In genomic region chr7:92478095-92478494, GRCh38 we compare ENCODE assay signal across 1 cellular context.
A peak's percentile ranks its signal among the peaks of the same experiment; 100 is the strongest.
TF ChIP-seq lines count a peak whose summit lies in the region.

No MANE protein-coding gene starts in this region.

TF ChIP-seq in K562, 482 proteins besides CTCF, POLR2A, EP300 and RAD21:
- TF ChIP-seq RCOR1 (IDR thresholded peaks at IDR 0.05; ENCODE audit: borderline replicate concordance in 1 of 2, low read depth in 2 of 2, low read length in 2 of 2), result no peak
- TF ChIP-seq POLR2G (IDR thresholded peaks at IDR 0.05; ENCODE audit: low read depth, low read length), result no peak
- no peak for TF ChIP-seq GABPB2 (CRISPR knock-in tag; conservative IDR thresholded peaks at IDR 0.05)
- no peak for TF ChIP-seq ZBTB8A (IDR thresholded peaks at IDR 0.05; ENCODE audit: partially characterized antibody)
- TF ChIP-seq PHF21A (IDR thresholded peaks at IDR 0.05; ENCODE audit: borderline replicate concordance, low read depth), result no peak
- no peak for TF ChIP-seq SLC30A9 (CRISPR knock-in tag; IDR thresholded peaks at IDR 0.05)
- no peak for TF ChIP-seq ZNF274 (IDR thresholded peaks at IDR 0.05; ENCODE audit: borderline replicate concordance, low read depth, low read length)
- TF ChIP-seq TOE1 (IDR thresholded peaks at IDR 0.05; ENCODE audit: borderline replicate concordance), result 0 out of 2 replicates have a peak, but pooled peaks have one; percentile 40
- TF ChIP-seq TOE1 (CRISPR knock-in tag; IDR thresholded peaks at IDR 0.05; ENCODE audit: borderline replicate concordance, low read depth), result no peak
- no peak for TF ChIP-seq BHLHE40 (IDR thresholded peaks at IDR 0.05; ENCODE audit: low read length)
- no peak for TF ChIP-seq ERF (CRISPR knock-in tag; IDR thresholded peaks at IDR 0.05)
- TF ChIP-seq ZNF76 (CRISPR knock-in tag; IDR thresholded peaks at IDR 0.05; ENCODE audit: borderline replicate concordance), result no peak
- TF ChIP-seq ZBTB12 (CRISPR knock-in tag; IDR thresholded peaks at IDR 0.05), result no peak
- peak; percentile 78 for TF ChIP-seq TFE3 (CRISPR knock-in tag; IDR thresholded peaks at IDR 0.05)
- TF ChIP-seq TRIM24 (IDR thresholded peaks at IDR 0.05), result no peak
